ENCODE assay signal across 8 cellular contexts in the genomic region with DNA sequence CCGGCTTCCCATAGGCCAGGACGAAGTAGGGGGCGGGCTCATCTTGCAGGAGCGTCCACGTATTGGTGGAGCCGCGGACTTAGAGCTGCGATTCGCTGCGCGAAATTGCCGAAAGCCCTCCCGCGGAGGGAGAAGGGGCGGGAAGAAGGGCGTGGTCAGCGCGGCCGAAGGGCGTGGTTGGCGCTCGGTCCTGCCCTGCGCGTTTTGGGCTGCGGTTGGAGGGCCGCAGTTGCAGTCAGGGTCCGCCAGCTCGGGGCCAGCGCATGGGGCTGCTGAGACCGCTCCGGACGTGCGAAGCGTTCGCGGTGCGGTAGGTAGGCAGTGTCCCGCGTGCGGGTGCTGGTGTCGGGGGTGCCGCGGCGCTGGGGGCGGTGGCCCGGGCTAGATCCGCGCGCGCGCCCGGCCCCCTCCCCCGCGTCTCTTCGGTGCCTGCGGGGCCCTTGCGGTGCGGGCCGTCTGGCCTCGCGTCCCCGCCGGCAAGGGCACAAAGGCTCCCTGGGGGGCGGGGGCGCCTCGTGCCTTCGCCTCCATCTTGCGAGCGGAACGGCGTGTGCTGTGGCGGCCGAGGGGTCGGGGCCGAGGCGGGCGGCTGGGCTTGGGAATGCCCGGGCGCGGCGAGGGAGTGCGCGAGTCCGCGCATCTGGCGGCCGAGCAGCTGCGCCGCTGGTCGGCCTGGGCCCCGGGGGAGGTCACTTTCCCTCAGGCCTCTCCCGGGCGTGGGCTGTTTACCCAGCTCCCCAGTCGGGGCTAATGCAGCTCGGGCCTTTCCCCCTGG.
DNase-seq lines count a peak whose midpoint lies in the region; ATAC-seq and TF ChIP-seq lines count a peak whose summit lies in the region.

CEP68 (plus strand) TSS at position 202 of the 775 bp plus-strand sequence. CDS start 13,029 bp downstream, outside the sequence.

- H3K4me2 ChIP-seq in OCI-LY3 (ENCODE audit: low read length), result peak within 1 kb of the TSS; percentile 97

- H3K79me2 ChIP-seq in OCI-LY3 (ENCODE audit: low read length), result peaks cover 20% of the 10 kb centered on the region

- DNase-seq in DMS 273 treated with DMSO at 0.1 percent for 48 hours (lab: John Stamatoyannopoulos, UW), result peak; percentile 94
- peak; percentile 94 for DNase-seq in HuH-7.5 (ENCODE audit: low spot score)
- peak; percentile 95 for DNase-seq in activated T-cell treated with anti-CD3 and anti-CD28 coated beads for 24 hours (ENCODE audit: low read depth)
- DNase-seq in epidermal melanocyte (ENCODE audit: insufficient read length, low spot score), result peak; percentile 99
- DNase-seq in midbrain (lab: John Stamatoyannopoulos, UW), result peak; percentile 98
- DNase-seq in stimulated activated CD8-positive, alpha-beta memory T cell treated with anti-CD3 and anti-CD28 coated beads, Interleukin-15, amount 100 ng/mL, for 48 hours (ENCODE audit: low read depth in 2 of 2), result peak; percentile 92 to 95

- no peak for TF ChIP-seq CTCF in OCI-LY3 (IDR thresholded peaks at IDR 0.05; ENCODE audit: low read depth, low read length)

- peaks cover 18% of the 10 kb centered on the region; the same call in 1 of the 2 replicates for H4K20me1 ChIP-seq in OCI-LY3 (ENCODE audit: insufficient read depth, low read length)

- peak within 1 kb of the TSS; percentile 89 for H3K4me3 ChIP-seq in OCI-LY3 (ENCODE audit: low read length)

- no peaks in the 10 kb centered on the region for H3K9me3 ChIP-seq in OCI-LY3 (ENCODE audit: insufficient read depth, low read length)

- peak within 1 kb of the TSS; percentile 11 for H3K27ac ChIP-seq in OCI-LY3 (ENCODE audit: low read length)

- H3K36me3 ChIP-seq in OCI-LY3 (replicated peaks; ENCODE audit: low read depth, low read length), result peaks cover 7% of the 10 kb centered on the region

- H3K4me1 ChIP-seq in OCI-LY3 (ENCODE audit: low read length), result peaks cover 47% of the 10 kb centered on the region

- ATAC-seq in GM21528 (IDR thresholded peaks at IDR 0.05; ENCODE audit: low FRiP score, unreplicated experiment), result peak; percentile 89

- H3K27me3 ChIP-seq in OCI-LY3 (ENCODE audit: low read depth, low read length), result no peaks in the 10 kb centered on the region

- H3K9ac ChIP-seq in OCI-LY3 (ENCODE audit: low read length), result peak within 1 kb of the TSS; percentile 71

- H2AFZ ChIP-seq in OCI-LY3 (ENCODE audit: low read depth, low read length), result peak within 1 kb of the TSS; percentile 64; the same call in 1 of the 2 replicates

Comparison
In these comparisons a context has a peak if more than half of its experiments do, and no peak if none do; other contexts are left out.
1. Peak in every context shown above with its lines: DNase-seq, ATAC-seq, H3K4me3 ChIP-seq and H3K27ac ChIP-seq.